8 cellular contexts compared by ENCODE assay signal in genomic region chr11:32092581-32093170, GRCh38. TPM values are rescaled to one million over a fixed set of nuclear protein-coding genes. Genes with fewer than 3 reads are reported as not detected.
A peak's percentile ranks its signal among the peaks of the same experiment; 100 is the strongest.
DNase-seq lines count a peak whose midpoint lies in the region; ATAC-seq and TF ChIP-seq lines count a peak whose summit lies in the region.

No MANE protein-coding gene starts in this region.

- H3K27me3 Mint-ChIP-seq in Caco-2 (ENCODE audit: insufficient read depth, unreplicated experiment), result no peaks in the 10 kb centered on the region

- DNase-seq in Caco-2, result no peak
- DNase-seq in Karpas-422, result no peak
- DNase-seq in coronary artery (ENCODE audit: low spot score), result no peak
- DNase-seq in osteoblast (ENCODE audit: insufficient read length, low spot score, missing footprints), result no peak
- no peak for DNase-seq in OCI-M2 (lab: John Stamatoyannopoulos, UW; ENCODE audit: unreplicated experiment)
- no peak for DNase-seq in NCI-H1417 treated with DMSO at 0.1 percent for 48 hours (lab: John Stamatoyannopoulos, UW)

- H2AFZ ChIP-seq in Karpas-422 (ENCODE audit: low read length) (no peak overlapping the region), osteoblast (ENCODE audit: low read length) (no peak overlapping the region)

- H3K9me3 Mint-ChIP-seq in Caco-2 (ENCODE audit: unreplicated experiment), result no peaks in the 10 kb centered on the region

- POLR2A ChIA-PET in Caco-2 (lab: Charles Lee), result no interaction called here

- H3K79me2 ChIP-seq in Karpas-422 (ENCODE audit: low read length) (no peaks in the 10 kb centered on the region), osteoblast (ENCODE audit: insufficient read depth, low read length) (peaks cover 65% of the 10 kb centered on the region)

- peak overlapping the region; percentile 83 for H3K4me3 Mint-ChIP-seq in Caco-2 (ENCODE audit: unreplicated experiment)

- peaks cover 12% of the 10 kb centered on the region for H3K4me1 ChIP-seq in Caco-2
- peaks cover 21% of the 10 kb centered on the region for H3K4me1 ChIP-seq in Karpas-422 (ENCODE audit: low read length)
- H3K4me1 ChIP-seq in osteoblast (ENCODE audit: insufficient read depth, low read length), result peaks cover 42% of the 10 kb centered on the region

- peaks cover 41% of the 10 kb centered on the region for H3K36me3 Mint-ChIP-seq in Caco-2 (ENCODE audit: insufficient read depth, unreplicated experiment)

- no peak overlapping the region for H3K9ac ChIP-seq in Karpas-422 (ENCODE audit: low read length)

- no peaks in the 10 kb centered on the region for H3K9me3 ChIP-seq in Caco-2
- no peaks in the 10 kb centered on the region for H3K9me3 ChIP-seq in Karpas-422 (ENCODE audit: low read length)
- no peaks in the 10 kb centered on the region for H3K9me3 ChIP-seq in osteoblast (ENCODE audit: low read depth, low read length)

- TF ChIP-seq CTCF in Caco-2 (IDR thresholded peaks at IDR 0.05; ENCODE audit: insufficient read depth in 1 of 2, low read depth in 1 of 2, low read length in 1 of 2, severe bottlenecking in 1 of 2, unreplicated experiment in 1 of 2) (no peak), coronary artery (IDR thresholded peaks at IDR 0.05) (no peak), osteoblast (IDR thresholded peaks at IDR 0.05; ENCODE audit: extremely low read depth, low read depth, low read length) (no peak)

- intact Hi-C loops in Caco-2 (cut with micrococcal nuclease; ENCODE audit: unreplicated experiment), result no loop called here

- H3K27me3 ChIP-seq in Caco-2 (replicated peaks; ENCODE audit: control insufficient read depth, insufficient read depth, low read length) (no peaks in the 10 kb centered on the region), Karpas-422 (ENCODE audit: low read length) (no peaks in the 10 kb centered on the region), osteoblast (ENCODE audit: insufficient read depth, low read length) (no peaks in the 10 kb centered on the region)

- CTCF ChIA-PET in Caco-2 (lab: Charles Lee), result no interaction called here

- ATAC-seq in HG02884 (IDR thresholded peaks at IDR 0.05; ENCODE audit: unreplicated experiment) (no peak), GM19023 (IDR thresholded peaks at IDR 0.05; ENCODE audit: unreplicated experiment) (no peak)

- no peaks in the 10 kb centered on the region for H3K9me2 ChIP-seq in Karpas-422 (replicated peaks; ENCODE audit: insufficient read depth, low read length)

- peak overlapping the region; percentile 65; the same call in 1 of the 2 replicates for H3K4me3 ChIP-seq in Caco-2 (ENCODE audit: low read depth, low read length)
- no peak overlapping the region for H3K4me3 ChIP-seq in Karpas-422 (ENCODE audit: low read length)
- H3K4me3 ChIP-seq in coronary artery, result peak overlapping the region; percentile 75
- peak overlapping the region; percentile 89 for H3K4me3 ChIP-seq in osteoblast (ENCODE audit: insufficient read depth, low read length)

- no peak overlapping the region for H3K27ac ChIP-seq in Karpas-422 (ENCODE audit: low read length)
- peak overlapping the region in 1 of 2 donors; percentile 94 for H3K27ac ChIP-seq in coronary artery
- peak overlapping the region; percentile 93 for H3K27ac ChIP-seq in osteoblast (ENCODE audit: low read depth, low read length)

- H3K36me3 ChIP-seq in Caco-2 (ENCODE audit: control insufficient read depth, insufficient read depth, low read length), result no peaks in the 10 kb centered on the region; the same call in 1 of the 2 replicates
- no peaks in the 10 kb centered on the region for H3K36me3 ChIP-seq in Karpas-422 (ENCODE audit: insufficient read depth, low read length)
- H3K36me3 ChIP-seq in osteoblast (ENCODE audit: insufficient read depth, low read length), result peaks cover 21% of the 10 kb centered on the region

- peak overlapping the region; percentile 91 for H3K27ac Mint-ChIP-seq in Caco-2 (ENCODE audit: unreplicated experiment)

- peaks cover 27% of the 10 kb centered on the region for H3K4me1 Mint-ChIP-seq in Caco-2 (ENCODE audit: low read depth, unreplicated experiment)

- H3K4me2 ChIP-seq in Karpas-422 (ENCODE audit: low read depth, low read length, poor library complexity, severe bottlenecking) (peak overlapping the region; percentile 93), osteoblast (ENCODE audit: insufficient read depth, low read length) (peak overlapping the region; percentile 89)

- 0 out of 2 replicates have a peak, but pooled peaks cover 3% of the 10 kb centered on the region for H4K20me1 ChIP-seq in Karpas-422 (ENCODE audit: insufficient read depth, low read depth, low read length)
- H4K20me1 ChIP-seq in osteoblast (ENCODE audit: insufficient read depth, low read length), result peaks cover 53% of the 10 kb centered on the region

- BruUV-seq in Caco-2 (replicated peaks; lab: Mats Ljungman, UMichigan), result TSS peak; percentile 37

RNA-seq across cellular contexts. Expression of gene RCN1, which starts 1.8 kb away (rescaled TPM):
- total RNA-seq in Caco-2 (2022) (151 and 185 TPM in 2 replicates), osteoblast (343 and 405 TPM in 2 replicates)
- 16.1 and 17.7 TPM in 2 replicates for total RNA-seq in Karpas-422 (2014; rRNA removed; shearing (Covaris generic); ENCODE audit: low replicate concordance)
